ENCODE assay signal across 14 cellular contexts in the genomic region with DNA sequence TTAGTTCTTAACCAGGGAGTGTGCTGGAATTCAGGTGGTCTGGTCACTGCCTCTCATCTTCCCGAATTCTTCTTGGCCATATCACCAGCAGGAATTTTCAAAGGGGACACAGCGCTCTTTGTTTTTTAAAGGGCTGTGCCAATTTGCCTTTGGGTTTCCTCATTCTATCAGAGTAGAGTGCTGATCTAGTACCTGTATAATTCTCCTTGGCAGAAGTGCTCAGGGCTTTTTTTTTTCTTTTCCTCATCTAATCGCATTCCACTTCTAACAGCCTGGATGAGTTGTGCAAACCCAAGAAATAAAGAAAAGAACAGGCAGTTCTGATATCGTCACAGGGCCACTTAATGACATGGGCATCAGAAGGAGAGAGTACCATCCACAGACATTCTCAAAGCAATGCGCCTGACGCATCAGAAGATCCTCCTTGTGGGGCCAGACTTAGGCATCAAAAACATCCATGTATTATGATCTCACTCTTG.
A peak's percentile ranks its signal among the peaks of the same experiment; 100 is the strongest.
DNase-seq lines count a peak whose midpoint lies in the region; ATAC-seq and TF ChIP-seq lines count a peak whose summit lies in the region.
"Had no signal": no experiment of that assay in that cellular context is flagged by ENCODE, and none has a peak within 500 bp of the region (broad histone marks: within the 10 kb centered on the region; RNA-seq: fewer than 3 reads in every experiment).

No MANE protein-coding gene starts in this region.

- peak overlapping the region; percentile 48 for H3K4me3 Mint-ChIP-seq in Calu3 (ENCODE audit: low read depth, unreplicated experiment)
- H3K4me3 Mint-ChIP-seq: activated CD4-positive, alpha-beta T cell treated with anti-CD3 and anti-CD28 coated beads, Interleukin-2, amount 10 ng/mL, durations not matched to agents 24 days and 14 days; T-helper 17 cell had no signal

- no peaks in the 10 kb centered on the region for H3K9me3 ChIP-seq in RWPE2 (ENCODE audit: severe bottlenecking)
- no peaks in the 10 kb centered on the region for H3K9me3 ChIP-seq in sigmoid colon
- no peaks in the 10 kb centered on the region for H3K9me3 ChIP-seq in testis
- H3K9me3 ChIP-seq: BLaER1, MG63 had no signal

- BruUV-seq in Calu3 (replicated peaks; lab: Mats Ljungman, UMichigan) = no TSS peak

- no peak for ATAC-seq in RWPE2 (ENCODE audit: low read depth)
- no peak for ATAC-seq in HG02588 (IDR thresholded peaks at IDR 0.05; ENCODE audit: unreplicated experiment)
- ATAC-seq: T-helper 17 cell had no signal

- peaks cover 47% of the 10 kb centered on the region for H3K36me3 Mint-ChIP-seq in Calu3 (ENCODE audit: insufficient read depth, unreplicated experiment)

- H3K4me1 Mint-ChIP-seq in Calu3 (ENCODE audit: low read depth, unreplicated experiment) = peaks cover 78% of the 10 kb centered on the region
- H3K4me1 Mint-ChIP-seq: activated CD4-positive, alpha-beta T cell treated with anti-CD3 and anti-CD28 coated beads, Interleukin-2, amount 10 ng/mL, durations not matched to agents 24 days and 14 days had no signal

- TF ChIP-seq CTCF in Calu3 (IDR thresholded peaks at IDR 0.05; ENCODE audit: unreplicated experiment) (no peak), RWPE2 (IDR thresholded peaks at IDR 0.05; ENCODE audit: poor library complexity, severe bottlenecking) (no peak), fibroblast of mammary gland (conservative IDR thresholded peaks at IDR 0.05; ENCODE audit: control insufficient read depth, insufficient read depth, low read depth, low read length) (no peak), sigmoid colon (IDR thresholded peaks at IDR 0.05) (no peak), testis (IDR thresholded peaks at IDR 0.05) (no peak)

- peak overlapping the region; percentile 100 for H3K27ac ChIP-seq in RWPE2 (ENCODE audit: poor library complexity, severe bottlenecking)
- peak overlapping the region in 3 of 4 donors; percentile 72 to 83 (median 78) for H3K27ac ChIP-seq in sigmoid colon
- H3K27ac ChIP-seq in testis = no peak overlapping the region
- H3K27ac ChIP-seq: BLaER1 had no signal

- peak; percentile 61 for DNase-seq in Calu3
- DNase-seq in RWPE2 (ENCODE audit: low spot score) = peak; percentile 29
- DNase-seq in fibroblast of mammary gland (ENCODE audit: low read depth) = peak; percentile 22
- no peak for DNase-seq in sigmoid colon
- DNase-seq in iPS-NIHi7 (ENCODE audit: extremely low spot score) = no peak
- no peak for DNase-seq in testis
- DNase-seq in GOT3 (lab: John Stamatoyannopoulos, UW) = no peak
- DNase-seq: activated CD4-positive, alpha-beta T cell treated with anti-CD3 and anti-CD28 coated beads, Interleukin-2, amount 10 ng/mL, durations not matched to agents 24 days and 14 days; MG63; NCI-H2171 treated with DMSO at 0.1 percent for 48 hours; stimulated activated CD4-positive, alpha-beta T cell treated with anti-CD3 and anti-CD28 coated beads, Interleukin-1b, Interleukin-23, amount 100 ng/mL, for 48 hours; T-helper 17 cell had no signal

- no peaks in the 10 kb centered on the region for H3K27me3 ChIP-seq in RWPE2 (ENCODE audit: insufficient read depth, poor library complexity, severe bottlenecking)
- H3K27me3 ChIP-seq in sigmoid colon = no peaks in the 10 kb centered on the region
- H3K27me3 ChIP-seq in testis = no peaks in the 10 kb centered on the region
- H3K27me3 ChIP-seq: BLaER1, MG63 had no signal

- H3K27me3 Mint-ChIP-seq in Calu3 (ENCODE audit: unreplicated experiment) = no peaks in the 10 kb centered on the region
- H3K27me3 Mint-ChIP-seq: activated CD4-positive, alpha-beta T cell treated with anti-CD3 and anti-CD28 coated beads, Interleukin-2, amount 10 ng/mL, durations not matched to agents 24 days and 14 days had no signal

- intact Hi-C loops in Calu3 (cut with micrococcal nuclease; ENCODE audit: unreplicated experiment) (loop anchor here (2.0 to 5.0 kb wide), 4 partner anchors 51 to 284 kb away; no protein-coding TSS in a partner anchor), sigmoid colon (cut with DNase I) (no loop called here), testis (cut with DNase I; ENCODE audit: low total_unique reads) (no loop called here)

- H3K36me3 ChIP-seq in RWPE2 (ENCODE audit: low read depth) = no peaks in the 10 kb centered on the region
- no peaks in the 10 kb centered on the region for H3K36me3 ChIP-seq in sigmoid colon
- H3K36me3 ChIP-seq in testis (ENCODE audit: low read depth, missing control alignments) = no peaks in the 10 kb centered on the region
- H3K36me3 ChIP-seq: BLaER1, MG63 had no signal

- no peak overlapping the region for H3K4me3 ChIP-seq in RWPE2 (ENCODE audit: severe bottlenecking)
- H3K4me3 ChIP-seq in fibroblast of mammary gland (ENCODE audit: control insufficient read depth, low read depth, low read length) = no peak overlapping the region
- no peak overlapping the region for H3K4me3 ChIP-seq in sigmoid colon
- H3K4me3 ChIP-seq in testis = no peak overlapping the region
- H3K4me3 ChIP-seq: BLaER1, MG63 had no signal

- 86 to 88% methylated on average over 6 of the region's 6 CpGs for WGBS in sigmoid colon, 2 donors
- 83 to 87% methylated on average over 6 of the region's 6 CpGs for WGBS in testis, 2 donors

- H3K4me1 ChIP-seq in RWPE2 (ENCODE audit: insufficient read depth, poor library complexity, severe bottlenecking) (peaks cover 53% of the 10 kb centered on the region), sigmoid colon (peaks cover 5 to 36% (median 24%) of the 10 kb centered on the region in 4 donors), testis (no peaks in the 10 kb centered on the region)

- CTCF ChIA-PET in Calu3 (lab: Charles Lee) = interaction anchor here (1.2 to 2.0 kb wide), 2 partner anchors 149 to 155 kb away, joined by 3 to 5 read pairs; no protein-coding TSS in a partner anchor

- H3K9me3 Mint-ChIP-seq in Calu3 (ENCODE audit: low read depth, unreplicated experiment) = peaks cover under 1% of the 10 kb centered on the region
- H3K9me3 Mint-ChIP-seq: activated CD4-positive, alpha-beta T cell treated with anti-CD3 and anti-CD28 coated beads, Interleukin-2, amount 10 ng/mL, durations not matched to agents 24 days and 14 days had no signal

- H3K27ac Mint-ChIP-seq in Calu3 (ENCODE audit: unreplicated experiment) = peak overlapping the region; percentile 97
- H3K27ac Mint-ChIP-seq: activated CD4-positive, alpha-beta T cell treated with anti-CD3 and anti-CD28 coated beads, Interleukin-2, amount 10 ng/mL, durations not matched to agents 24 days and 14 days; T-helper 17 cell had no signal

- TF ChIP-seq POLR2A in sigmoid colon (IDR thresholded peaks at IDR 0.05) = no peak
- TF ChIP-seq POLR2A in testis (IDR thresholded peaks at IDR 0.05) = no peak

- no peak for TF ChIP-seq EP300 in sigmoid colon (IDR thresholded peaks at IDR 0.05)

Comparison
In these comparisons a context has a peak if more than half of its experiments do, and no peak if none do; other contexts are left out.
1. DNase-seq: peak in Calu3 (single experiment), RWPE2 (single experiment) and fibroblast of mammary gland (single experiment); none in sigmoid colon (single experiment), iPS-NIHi7 (single experiment), testis (single experiment) and GOT3 (single experiment).
2. H3K27ac ChIP-seq: peak in RWPE2 (single experiment) and sigmoid colon (3 of 4); none in testis (0 of 2).